Comparison of ENCODE assay signal across 10 cellular contexts in genomic region chr9:116155700-116156045, GRCh38. TPM values are rescaled to one million over a fixed set of nuclear protein-coding genes. Genes with fewer than 3 reads are reported as not detected.
A peak's percentile ranks its signal among the peaks of the same experiment; 100 is the strongest.
DNase-seq lines count a peak whose midpoint lies in the region; ATAC-seq, FAIRE-seq and TF ChIP-seq lines count a peak whose summit lies in the region.
"Had no signal": no experiment of that assay in that cellular context is flagged by ENCODE, and none has a peak within 500 bp of the region (broad histone marks: within the 10 kb centered on the region; RNA-seq: fewer than 3 reads in every experiment).

No MANE protein-coding gene starts in this region.

- H3K4me1 ChIP-seq in kidney (ENCODE audit: control insufficient read depth in 1 of 2, insufficient read depth in 1 of 2, low read depth in 1 of 2, low read length in 2 of 2) = peaks cover 0 to 9% of the 10 kb centered on the region in 2 donors
- peaks cover 35% of the 10 kb centered on the region for H3K4me1 ChIP-seq in smooth muscle cell (ENCODE audit: low read depth)

- no peaks in the 10 kb centered on the region for H3K9me3 Mint-ChIP-seq in activated T-helper 2 cell treated with anti-CD3 and anti-CD28 coated beads, Interferon-gamma antibody, Interleukin-2, Interleukin-4, amounts not matched to agents 10 μg/mL and 5 μg/mL and 100 μg/mL, durations not matched to agents 14 hours and 24 hours and 36 hours

- peak overlapping the region; percentile 81 to 85 for H3K9ac ChIP-seq in kidney (ENCODE audit: low read length in 2 of 2)
- peak overlapping the region; percentile 91 for H3K9ac ChIP-seq in smooth muscle cell (ENCODE audit: low read depth)

- in situ Hi-C loops in brain microvascular endothelial cell (cut with HindIII; ENCODE audit: low pct_ligation_motif_present, low sequenced_read_pairs) = no loop called here

- H3K4me3 ChIP-seq in brain microvascular endothelial cell (ENCODE audit: low read depth, low read length) (peak overlapping the region; percentile 88), kidney (ENCODE audit: low read length in 2 of 2) (peak overlapping the region; percentile 75 to 87), smooth muscle cell (peak overlapping the region; percentile 78)

- H3K4me2 ChIP-seq in smooth muscle cell = peak overlapping the region; percentile 99

- H3K27me3 ChIP-seq in brain microvascular endothelial cell (replicated peaks) (no peaks in the 10 kb centered on the region), smooth muscle cell (ENCODE audit: low read depth) (no peaks in the 10 kb centered on the region)

- H3F3A ChIP-seq in smooth muscle cell (ENCODE audit: low read depth) = peaks cover 17% of the 10 kb centered on the region

- H3K36me3 ChIP-seq in brain microvascular endothelial cell (replicated peaks) (peaks cover 38% of the 10 kb centered on the region), kidney (ENCODE audit: control insufficient read depth in 1 of 2, insufficient read depth in 2 of 2, low read length in 2 of 2) (no peaks in the 10 kb centered on the region), smooth muscle cell (ENCODE audit: low read depth) (no peaks in the 10 kb centered on the region)

- DNase-seq in HT1080 (ENCODE audit: low read depth) (peak; percentile 62), brain microvascular endothelial cell (no peak), kidney (no peak), smooth muscle cell (lab: John Stamatoyannopoulos, UW; ENCODE audit: unreplicated experiment) (no peak), NCI-H524 treated with DMSO at 0.1 percent for 48 hours (lab: John Stamatoyannopoulos, UW) (no peak)
- DNase-seq in activated T-helper 2 cell treated with anti-CD3 and anti-CD28 coated beads, Interferon-gamma antibody, Interleukin-2, Interleukin-4, amounts not matched to agents 10 μg/mL and 5 μg/mL and 100 μg/mL, durations not matched to agents 14 hours and 24 hours and 36 hours (ENCODE audit: low spot score) = no peak
- DNase-seq: NCI-H2029; stimulated activated naive CD4-positive, alpha-beta T cell had no signal

- H3K27me3 Mint-ChIP-seq in activated T-helper 2 cell treated with anti-CD3 and anti-CD28 coated beads, Interferon-gamma antibody, Interleukin-2, Interleukin-4, amounts not matched to agents 10 μg/mL and 5 μg/mL and 100 μg/mL, durations not matched to agents 14 hours and 24 hours and 36 hours (ENCODE audit: low read depth) = peaks cover 66% of the 10 kb centered on the region

- intact Hi-C loops in kidney (cut with DNase I) = no loop called here
- intact Hi-C loops in activated T-helper 2 cell treated with anti-CD3 and anti-CD28 coated beads, Interferon-gamma antibody, Interleukin-2, Interleukin-4, amounts not matched to agents 10 μg/mL and 5 μg/mL and 100 μg/mL, durations not matched to agents 14 hours and 24 hours and 36 hours (cut with micrococcal nuclease) = loop anchor here (10.0 kb wide), 1 partner anchor 509 kb away; no protein-coding TSS in a partner anchor

- H4K20me1 ChIP-seq in smooth muscle cell (ENCODE audit: low read depth) = peaks cover 9% of the 10 kb centered on the region

- peaks cover 54% of the 10 kb centered on the region for H3K79me2 ChIP-seq in smooth muscle cell (ENCODE audit: low read depth)

- H3K27ac ChIP-seq in brain microvascular endothelial cell (peak overlapping the region; percentile 97), kidney (ENCODE audit: low read depth in 2 of 2, low read length in 2 of 2) (peak overlapping the region; percentile 78 to 86), smooth muscle cell (ENCODE audit: low read depth) (peak overlapping the region; percentile 95)

- no peak for FAIRE-seq in kidney (lab: Jason Lieb, UNC)

- 3% methylated on average over 10 of the region's 10 CpGs for WGBS in smooth muscle cell (ENCODE audit: low lambda C conversion rate)

- no peak overlapping the region for H3K4me3 Mint-ChIP-seq in activated T-helper 2 cell treated with anti-CD3 and anti-CD28 coated beads, Interferon-gamma antibody, Interleukin-2, Interleukin-4, amounts not matched to agents 10 μg/mL and 5 μg/mL and 100 μg/mL, durations not matched to agents 14 hours and 24 hours and 36 hours (ENCODE audit: low read depth)

- H3K27ac Mint-ChIP-seq in activated T-helper 2 cell treated with anti-CD3 and anti-CD28 coated beads, Interferon-gamma antibody, Interleukin-2, Interleukin-4, amounts not matched to agents 10 μg/mL and 5 μg/mL and 100 μg/mL, durations not matched to agents 14 hours and 24 hours and 36 hours = no peak overlapping the region

- H3K4me1 Mint-ChIP-seq in activated T-helper 2 cell treated with anti-CD3 and anti-CD28 coated beads, Interferon-gamma antibody, Interleukin-2, Interleukin-4, amounts not matched to agents 10 μg/mL and 5 μg/mL and 100 μg/mL, durations not matched to agents 14 hours and 24 hours and 36 hours (ENCODE audit: low read depth) = peaks cover 7% of the 10 kb centered on the region

- H3K36me3 Mint-ChIP-seq in activated T-helper 2 cell treated with anti-CD3 and anti-CD28 coated beads, Interferon-gamma antibody, Interleukin-2, Interleukin-4, amounts not matched to agents 10 μg/mL and 5 μg/mL and 100 μg/mL, durations not matched to agents 14 hours and 24 hours and 36 hours (ENCODE audit: low read depth) = no peaks in the 10 kb centered on the region

- no peak for TF ChIP-seq CTCF in brain microvascular endothelial cell (IDR thresholded peaks at IDR 0.05; ENCODE audit: low read depth, low read length, missing control alignments)
- no peak for TF ChIP-seq CTCF in kidney (IDR thresholded peaks at IDR 0.05; ENCODE audit: borderline replicate concordance, extremely low read depth, insufficient read depth)
- no peak for TF ChIP-seq CTCF in smooth muscle cell (IDR thresholded peaks at IDR 0.05; ENCODE audit: borderline replicate concordance, insufficient read depth, poor library complexity, severe bottlenecking)

- ATAC-seq in HG03460 (IDR thresholded peaks at IDR 0.05; ENCODE audit: unreplicated experiment) (no peak), HG03025 (IDR thresholded peaks at IDR 0.05; ENCODE audit: low FRiP score, unreplicated experiment) (no peak)

- H3K9me3 ChIP-seq in kidney (ENCODE audit: control insufficient read depth in 1 of 2, low read length in 2 of 2) = no peaks in the 10 kb centered on the region
- H3K9me3 ChIP-seq in smooth muscle cell (replicated peaks; ENCODE audit: low read depth) = no peaks in the 10 kb centered on the region

- H2AFZ ChIP-seq in smooth muscle cell (ENCODE audit: low read depth) = peak overlapping the region; percentile 80

RNA-seq across cellular contexts. Expression of gene PAPPA, which starts 2.1 kb away (rescaled TPM):
- total RNA-seq in HT1080 (2014; rRNA removed; shearing (Covaris generic)) = 3.7 and 5.4 TPM in 2 replicates
- polyA plus RNA-seq in HT1080 (2015; cell fraction: cytosol; rRNA removed) = 11.7 and 16.3 TPM in 2 replicates
- polyA plus RNA-seq in HT1080 (2015; cell fraction: nucleus; rRNA removed) = 77.5 and 85.0 TPM in 2 replicates
- total RNA-seq in kidney (10.2 TPM), smooth muscle cell (99.2 and 114 TPM in 2 replicates)
- polyA plus RNA-seq in kidney (ENCODE audit: insufficient read depth, low read depth, low replicate concordance) (4.2 TPM), smooth muscle cell (27.7 and 31.5 TPM in 2 replicates)
- total RNA-seq in activated T-helper 2 cell treated with anti-CD3 and anti-CD28 coated beads, Interferon-gamma antibody, Interleukin-2, Interleukin-4, amounts not matched to agents 10 μg/mL and 5 μg/mL and 100 μg/mL, durations not matched to agents 14 hours and 24 hours and 36 hours = not detected in 2 replicates
